22 cellular contexts compared by ENCODE assay signal in the genomic region with DNA sequence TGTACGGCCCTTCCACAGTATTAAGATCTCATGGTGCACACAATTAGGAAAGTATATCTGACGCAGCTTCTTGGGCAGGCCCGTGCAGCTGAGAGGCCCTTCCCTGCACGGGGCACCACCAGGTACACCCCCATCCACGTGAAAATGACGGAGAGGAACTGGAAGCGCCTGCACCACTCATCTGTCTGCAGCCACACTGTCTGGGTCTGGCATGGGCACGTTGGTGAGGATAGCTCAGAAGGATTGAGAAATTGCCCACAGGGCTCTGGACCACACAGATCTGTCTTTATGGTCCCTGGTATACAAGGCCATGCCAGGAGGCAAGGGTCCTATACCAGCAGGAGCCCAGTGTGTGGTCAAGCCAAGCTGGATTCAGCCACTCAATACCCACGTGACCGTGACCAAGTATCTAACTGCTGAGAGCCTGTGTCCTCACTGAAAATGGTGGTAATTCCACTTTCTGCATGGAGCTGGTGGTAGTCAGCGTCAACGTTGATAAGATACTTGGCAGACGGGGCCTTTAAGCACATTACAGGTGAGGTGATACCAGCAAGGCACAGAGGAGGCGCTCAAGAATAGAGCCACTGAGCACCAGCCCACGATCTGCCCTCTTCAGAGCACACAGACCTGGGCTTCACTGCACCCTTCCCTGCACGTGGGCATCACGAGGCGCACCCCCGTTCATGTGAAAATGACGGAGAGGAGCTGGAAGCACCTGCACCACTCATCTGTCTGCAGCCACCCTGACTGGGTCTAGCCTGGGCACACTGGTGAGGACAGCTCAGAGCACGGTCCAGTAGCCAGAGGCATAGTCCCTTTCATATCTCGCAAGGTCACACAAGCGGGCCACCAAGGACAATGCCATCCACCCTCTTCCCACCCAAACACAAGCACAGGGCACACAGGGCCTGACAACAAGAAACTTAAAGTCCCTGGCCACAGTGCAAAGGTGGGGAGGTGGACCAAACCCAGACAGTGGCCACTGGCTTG. TPM values are rescaled to one million over a fixed set of nuclear protein-coding genes. Genes with fewer than 3 reads are reported as not detected.
"Had no signal": no experiment of that assay in that cellular context is flagged by ENCODE, and none has a peak within 500 bp of the region (broad histone marks: within the 10 kb centered on the region; RNA-seq: fewer than 3 reads in every experiment).

No MANE protein-coding gene starts in this region.

- H3K4me1 ChIP-seq: ascending aorta, heart right ventricle, parathyroid adenoma, right lobe of liver had no signal

- H3K9me3 ChIP-seq: right lobe of liver had no signal

- ATAC-seq: activated naive CD4-positive, alpha-beta T cell treated with anti-CD3 and anti-CD28 coated beads, Interleukin-2, amount 50 U/mL, for 72 hours; heart right ventricle; left cardiac atrium; mucosa of descending colon; stimulated activated memory B cell treated with anti-CD40 and anti-IgM and Interleukin-4, amounts not matched to agents 10 μg/mL and 1 μg/mL and 100 μg/mL, for 72 hours had no signal

- H3K27me3 ChIP-seq: ascending aorta, brain microvascular endothelial cell, right lobe of liver had no signal

- H3K36me3 ChIP-seq: ascending aorta, brain microvascular endothelial cell, heart right ventricle had no signal

- H3K27ac ChIP-seq: ascending aorta, brain microvascular endothelial cell, heart right ventricle, parathyroid adenoma, right lobe of liver had no signal

- H3K4me3 ChIP-seq: ascending aorta, heart right ventricle, mucosa of descending colon, right lobe of liver had no signal

- DNase-seq: activated CD4-positive, alpha-beta memory T cell treated with anti-CD3 and anti-CD28 coated beads for 36 hours; activated CD4-positive, alpha-beta T cell treated with anti-CD3 and anti-CD28 coated beads for 48 hours; brain microvascular endothelial cell; erythroblast; foreskin fibroblast; heart right ventricle; islet precursor cell; left cardiac atrium; mesenchymal stem cell; nephron progenitor cell; nucleus accumbens; small intestine; stimulated activated CD4-positive, alpha-beta T cell treated with anti-CD3 and anti-CD28 coated beads, Interleukin-15, amount 100 ng/mL, for 24 hours; T-helper 1 cell; trophoblast cell had no signal

RNA-seq across cellular contexts. Expression of gene SHANK2, which starts 28.4 kb away (rescaled TPM):
- total RNA-seq: activated CD4-positive, alpha-beta memory T cell treated with anti-CD3 and anti-CD28 coated beads for 36 hours; activated naive CD4-positive, alpha-beta T cell treated with anti-CD3 and anti-CD28 coated beads, Interleukin-2, amount 50 U/mL, for 72 hours; activated T-helper 1 cell treated with anti-CD3 and anti-CD28 coated beads, Interleukin-12 subunit alpha, Interleukin-12 subunit beta, Interleukin-2, Interleukin-4 antibody, amounts not matched to agents 30 ng/mL and 10 ng/mL and 1 ng/mL, durations not matched to agents 14 hours and 24 hours and 36 hours had no signal
